ENCODE assay signal across 29 cellular contexts in genomic region chr20:54114109-54114508, GRCh38. TPM values are rescaled to one million over a fixed set of nuclear protein-coding genes. Genes with fewer than 3 reads are reported as not detected.
A peak's percentile ranks its signal among the peaks of the same experiment; 100 is the strongest.
DNase-seq lines count a peak whose midpoint lies in the region; TF ChIP-seq lines count a peak whose summit lies in the region.
"Had no signal": no experiment of that assay in that cellular context is flagged by ENCODE, and none has a peak within 500 bp of the region (broad histone marks: within the 10 kb centered on the region; RNA-seq: fewer than 3 reads in every experiment).

No MANE protein-coding gene starts in this region.

- no peak overlapping the region for H3K4me3 ChIP-seq in HEK293 (ENCODE audit: low read depth, low read length)
- no peak overlapping the region for H3K4me3 ChIP-seq in colonic mucosa
- H3K4me3 ChIP-seq in mucosa of rectum (ENCODE audit: low read length in 2 of 2) = peak overlapping the region in 1 of 2 donors; percentile 31
- H3K4me3 ChIP-seq in vagina = no peak overlapping the region
- H3K4me3 ChIP-seq: GM12878, Peyer's patch had no signal

- intact Hi-C loops in colonic mucosa (cut with DNase I) (no loop called here), vagina (cut with DNase I) (no loop called here)

- H3K9ac ChIP-seq in colonic mucosa (ENCODE audit: low read depth in 2 of 2, low read length in 2 of 2) (peak overlapping the region; percentile 61 to 68), mucosa of rectum (ENCODE audit: low read depth in 1 of 2, low read length in 2 of 2) (peak overlapping the region in 1 of 2 donors; percentile 36)
- H3K9ac ChIP-seq: SK-N-SH had no signal

- CTCF ChIA-PET in HEK293 (lab: Yijun Ruan, JAX) = no interaction called here

- no peaks in the 10 kb centered on the region for H3K36me3 ChIP-seq in HEK293 (ENCODE audit: control insufficient read depth in 2 of 2, insufficient read depth in 1 of 2, low read length in 2 of 2)
- no peaks in the 10 kb centered on the region for H3K36me3 ChIP-seq in colonic mucosa
- no peaks in the 10 kb centered on the region for H3K36me3 ChIP-seq in mucosa of rectum (ENCODE audit: control insufficient read depth in 2 of 2, insufficient read depth in 2 of 2, low read length in 2 of 2)
- H3K36me3 ChIP-seq in vagina = no peaks in the 10 kb centered on the region
- H3K36me3 ChIP-seq: Peyer's patch had no signal

- no peaks in the 10 kb centered on the region for H3K27me3 ChIP-seq in colonic mucosa
- H3K27me3 ChIP-seq in mucosa of rectum (ENCODE audit: control insufficient read depth in 2 of 2, insufficient read depth in 2 of 2, low read length in 2 of 2) = no peaks in the 10 kb centered on the region
- H3K27me3 ChIP-seq in vagina = no peaks in the 10 kb centered on the region
- H3K27me3 ChIP-seq: Peyer's patch had no signal

- no peak for TF ChIP-seq POLR2A in vagina (IDR thresholded peaks at IDR 0.05)

- no peak for TF ChIP-seq CTCF in HEK293 (tag by site-specific recombination; IDR thresholded peaks at IDR 0.05)
- no peak for TF ChIP-seq CTCF in colonic mucosa (IDR thresholded peaks at IDR 0.05)
- TF ChIP-seq CTCF in vagina (IDR thresholded peaks at IDR 0.05) = no peak

- H3K4me1 ChIP-seq in HEK293 (ENCODE audit: control insufficient read depth, insufficient read depth, low read length) (no peaks in the 10 kb centered on the region), colonic mucosa (no peaks in the 10 kb centered on the region), mucosa of rectum (ENCODE audit: control insufficient read depth in 2 of 2, insufficient read depth in 2 of 2, low read length in 2 of 2) (peaks cover 19 to 32% of the 10 kb centered on the region in 2 donors), vagina (peaks cover 6% of the 10 kb centered on the region)

- POLR2A ChIA-PET in HEK293 (lab: Yijun Ruan, JAX) = interaction anchor here (0.8 kb wide), 1 partner anchor 1465 kb away, joined by 6 read pairs; no protein-coding TSS in a partner anchor

- H3K27ac ChIP-seq in HEK293 (ENCODE audit: extremely low read depth, low read depth, low read length) (no peak overlapping the region), colonic mucosa (peak overlapping the region; percentile 70), mucosa of rectum (ENCODE audit: low read depth in 2 of 2, low read length in 2 of 2) (peak overlapping the region; percentile 80 to 85), vagina (peak overlapping the region; percentile 78)

- H3K9me3 ChIP-seq in HEK293 (ENCODE audit: control insufficient read depth, insufficient read depth, low read depth, low read length) (no peaks in the 10 kb centered on the region), colonic mucosa (no peaks in the 10 kb centered on the region), mucosa of rectum (ENCODE audit: control insufficient read depth in 2 of 2, low read length in 2 of 2) (no peaks in the 10 kb centered on the region), vagina (no peaks in the 10 kb centered on the region)
- H3K9me3 ChIP-seq: Peyer's patch, SK-N-SH had no signal

- no peak for DNase-seq in colonic mucosa
- no peak for DNase-seq in vagina (ENCODE audit: extremely low spot score in 2 of 2)
- no peak for DNase-seq in T-helper 1 cell
- DNase-seq in cerebellar cortex (ENCODE audit: low spot score) = no peak
- DNase-seq in NCI-H2196 (lab: John Stamatoyannopoulos, UW; ENCODE audit: unreplicated experiment) = no peak
- DNase-seq: C1 segment of cervical spinal cord; CD4-positive, alpha-beta memory T cell; COR-L47; EL; GDM1; GOT3; HCEC 1CT; KBM-7; MV-4-11; NCI-H1105; NCI-H1436 treated with DMSO at 0.1 percent for 48 hours; NCI-H2029; NCI-H2227 treated with DMSO at 0.1 percent for 48 hours; NCI-H69; SK-N-SH; SW 1271 had no signal

TF ChIP-seq in HEK293, 187 proteins besides CTCF, POLR2A, EP300 and RAD21:
- TF ChIP-seq ZNF76 (tag by site-specific recombination; IDR thresholded peaks at IDR 0.05; ENCODE audit: borderline replicate concordance, low read depth) (no peak), EGR2 (tag by site-specific recombination; IDR thresholded peaks at IDR 0.05; ENCODE audit: low read depth) (peak; percentile 97), ZNF239 (tag by site-specific recombination; IDR thresholded peaks at IDR 0.05) (no peak), ZNF549 (tag by site-specific recombination; IDR thresholded peaks at IDR 0.05) (no peak), ZFHX2 (tag by site-specific recombination; conservative IDR thresholded peaks at IDR 0.05) (peak; percentile 93), ZNF18 (tag by site-specific recombination; IDR thresholded peaks at IDR 0.05) (no peak), ZFP3 (tag by site-specific recombination; IDR thresholded peaks at IDR 0.05; ENCODE audit: low read depth) (no peak), ZNF664 (tag by site-specific recombination; IDR thresholded peaks at IDR 0.05) (no peak), INSM2 (tag by site-specific recombination; IDR thresholded peaks at IDR 0.05) (no peak), ZNF768 (tag by site-specific recombination; IDR thresholded peaks at IDR 0.05) (no peak), ZBTB17 (tag by site-specific recombination; IDR thresholded peaks at IDR 0.05) (no peak)
- TF ChIP-seq, protein P1, sequence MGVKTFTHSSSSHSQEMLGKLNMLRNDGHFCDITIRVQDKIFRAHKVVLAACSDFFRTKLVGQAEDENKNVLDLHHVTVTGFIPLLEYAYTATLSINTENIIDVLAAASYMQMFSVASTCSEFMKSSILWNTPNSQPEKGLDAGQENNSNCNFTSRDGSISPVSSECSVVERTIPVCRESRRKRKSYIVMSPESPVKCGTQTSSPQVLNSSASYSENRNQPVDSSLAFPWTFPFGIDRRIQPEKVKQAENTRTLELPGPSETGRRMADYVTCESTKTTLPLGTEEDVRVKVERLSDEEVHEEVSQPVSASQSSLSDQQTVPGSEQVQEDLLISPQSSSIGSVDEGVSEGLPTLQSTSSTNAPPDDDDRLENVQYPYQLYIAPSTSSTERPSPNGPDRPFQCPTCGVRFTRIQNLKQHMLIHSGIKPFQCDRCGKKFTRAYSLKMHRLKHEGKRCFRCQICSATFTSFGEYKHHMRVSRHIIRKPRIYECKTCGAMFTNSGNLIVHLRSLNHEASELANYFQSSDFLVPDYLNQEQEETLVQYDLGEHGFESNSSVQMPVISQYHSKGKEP (tag by site-specific recombination; IDR thresholded peaks at IDR 0.05) = no peak

RNA-seq across cellular contexts. Expression of gene BCAS1, which starts 43.7 kb away (rescaled TPM):
- total RNA-seq in colonic mucosa = 100 to 1,000 TPM in 1 of 2 donors, 10 to 100 TPM in 1; 67.9 to 154 TPM
- total RNA-seq in vagina = 2.7 TPM
- total RNA-seq: LHCN-M2, MCF 10A, NCI-H460 had no signal

RNA-seq across cellular contexts. Expression of gene CYP24A1, which starts 59.7 kb away (rescaled TPM):
- total RNA-seq in colonic mucosa = under 1 TPM; 0.07 to 0.08 TPM
- total RNA-seq in vagina = 5.9 TPM
- total RNA-seq: LHCN-M2, OCI-LY7, Peyer's patch had no signal

Comparison
In these comparisons a context has a peak if more than half of its experiments do, and no peak if none do; other contexts are left out.
1. RNA of gene BCAS1, which starts 43.7 kb away (total RNA-seq): 67.9 to 154 TPM in colonic mucosa; 2.7 TPM in vagina (single experiment); every median in the first group is over 10 times any median in the second.